ENCODE assay signal across 8 cellular contexts in genomic region chr14:77123381-77124344, GRCh38. TPM values are rescaled to one million over a fixed set of nuclear protein-coding genes. Genes with fewer than 3 reads are reported as not detected.
DNase-seq lines count a peak whose midpoint lies in the region; ATAC-seq, FAIRE-seq and TF ChIP-seq lines count a peak whose summit lies in the region.

No MANE protein-coding gene starts in this region.

- BruUV-seq in A673 (replicated peaks; lab: Mats Ljungman, UMichigan): no TSS peak

- intact Hi-C loops in A673 (cut with micrococcal nuclease; ENCODE audit: unreplicated experiment) (no loop called here), kidney (cut with DNase I) (no loop called here)

- H3K9ac ChIP-seq in kidney (ENCODE audit: low read length in 2 of 2): no peak overlapping the region

- H3K36me3 ChIP-seq in A673 (ENCODE audit: insufficient read depth, low read length, poor library complexity, severe bottlenecking) (no peaks in the 10 kb centered on the region), WERI-Rb-1 (no peaks in the 10 kb centered on the region), kidney (ENCODE audit: control insufficient read depth in 1 of 2, insufficient read depth in 2 of 2, low read length in 2 of 2) (no peaks in the 10 kb centered on the region), suprapubic skin (peaks cover 12% of the 10 kb centered on the region)

- WGBS in suprapubic skin: 61% methylated on average over 9 of the region's 9 CpGs

- TF ChIP-seq CTCF in A673 (conservative IDR thresholded peaks at IDR 0.05; ENCODE audit: low read depth, low read length): no peak
- TF ChIP-seq CTCF in WERI-Rb-1 (IDR thresholded peaks at IDR 0.05; ENCODE audit: low read depth, low read length): no peak
- no peak for TF ChIP-seq CTCF in kidney (IDR thresholded peaks at IDR 0.05; ENCODE audit: borderline replicate concordance, extremely low read depth, insufficient read depth)
- no peak for TF ChIP-seq CTCF in suprapubic skin (IDR thresholded peaks at IDR 0.05)

- no peak for TF ChIP-seq EP300 in suprapubic skin (IDR thresholded peaks at IDR 0.05)

- H3K27ac ChIP-seq in A673 (ENCODE audit: low read depth, low read length, poor library complexity, severe bottlenecking): no peak overlapping the region
- H3K27ac ChIP-seq in WERI-Rb-1: peak overlapping the region; percentile 38
- peak overlapping the region in 1 of 2 donors; percentile 36 for H3K27ac ChIP-seq in kidney (ENCODE audit: low read depth in 2 of 2, low read length in 2 of 2)
- H3K27ac ChIP-seq in suprapubic skin: peak overlapping the region; percentile 75

- H3K9me3 ChIP-seq in A673 (ENCODE audit: low read depth, low read length, poor library complexity, severe bottlenecking) (no peaks in the 10 kb centered on the region), WERI-Rb-1 (ENCODE audit: severe bottlenecking) (no peaks in the 10 kb centered on the region), kidney (ENCODE audit: control insufficient read depth in 1 of 2, low read length in 2 of 2) (no peaks in the 10 kb centered on the region), suprapubic skin (no peaks in the 10 kb centered on the region)

- no peaks in the 10 kb centered on the region for H3K27me3 ChIP-seq in A673 (replicated peaks; ENCODE audit: insufficient read depth, low read depth, low read length, poor library complexity)
- no peaks in the 10 kb centered on the region for H3K27me3 ChIP-seq in WERI-Rb-1 (ENCODE audit: insufficient read depth, low read depth, severe bottlenecking)
- H3K27me3 ChIP-seq in suprapubic skin: peaks cover 10% of the 10 kb centered on the region

- POLR2A ChIA-PET in A673 (lab: Charles Lee; ENCODE audit: low non-redundant PET): no interaction called here

- CTCF ChIA-PET in A673 (lab: Charles Lee): interaction anchor here (0.6 to 2.3 kb wide), 10 partner anchors 10 to 257 kb away, joined by 3 to 8 read pairs (median 3); no protein-coding TSS in a partner anchor

- no peak for DNase-seq in A673 (ENCODE audit: low spot score)
- peak; percentile 90 for DNase-seq in HT-29 (ENCODE audit: low spot score)
- peak; percentile 53 for DNase-seq in WERI-Rb-1
- DNase-seq in kidney: peak; percentile 93
- peak; percentile 79 to 88 for DNase-seq in suprapubic skin (ENCODE audit: low spot score in 2 of 2)

- H3K4me1 ChIP-seq in A673 (ENCODE audit: insufficient read depth, low read length, poor library complexity, severe bottlenecking) (peaks cover 8% of the 10 kb centered on the region), kidney (ENCODE audit: control insufficient read depth in 1 of 2, insufficient read depth in 1 of 2, low read depth in 1 of 2, low read length in 2 of 2) (peaks cover 7 to 11% of the 10 kb centered on the region in 2 donors), suprapubic skin (peaks cover 50% of the 10 kb centered on the region)

- no peak for TF ChIP-seq POLR2A in suprapubic skin (IDR thresholded peaks at IDR 0.05)

- FAIRE-seq in kidney (lab: Jason Lieb, UNC): no peak

- peak overlapping the region; percentile 56 for H3K4me3 ChIP-seq in A673 (ENCODE audit: low read depth, low read length, poor library complexity, severe bottlenecking)
- H3K4me3 ChIP-seq in WERI-Rb-1 (ENCODE audit: low read depth, low read length): peak overlapping the region; percentile 81
- peak overlapping the region in 1 of 2 donors; percentile 60 for H3K4me3 ChIP-seq in kidney (ENCODE audit: low read length in 2 of 2)
- peak overlapping the region; percentile 48 for H3K4me3 ChIP-seq in suprapubic skin

- ATAC-seq in HG03571 (IDR thresholded peaks at IDR 0.05; ENCODE audit: unreplicated experiment) (no peak), GM18517 (IDR thresholded peaks at IDR 0.05; ENCODE audit: unreplicated experiment) (no peak), GM21528 (IDR thresholded peaks at IDR 0.05; ENCODE audit: low FRiP score, unreplicated experiment) (no peak)

RNA-seq across cellular contexts. Expression of gene ZDHHC22, which starts 17.9 kb away (rescaled TPM):
- total RNA-seq in A673 (2021) (0.09 and 0.60 TPM in 2 replicates), kidney (not detected), suprapubic skin (not detected)
- not detected in 2 replicates for total RNA-seq in HT-29 (2014; rRNA removed; shearing (Covaris generic))
- polyA plus RNA-seq in kidney (ENCODE audit: insufficient read depth, low read depth, low replicate concordance): not detected

RNA-seq across cellular contexts. Expression of gene CIPC, which starts 25.6 kb away (rescaled TPM):
- total RNA-seq in A673 (2021): 24.8 and 31.1 TPM in 2 replicates
- 9.1 and 11.9 TPM in 2 replicates for total RNA-seq in HT-29 (2014; rRNA removed; shearing (Covaris generic))
- 23.5 TPM for total RNA-seq in kidney
- polyA plus RNA-seq in kidney (ENCODE audit: insufficient read depth, low read depth, low replicate concordance): 12.8 TPM
- 10 to 100 TPM; 47.2 to 79.0 (median 53.9) TPM for total RNA-seq in suprapubic skin

RNA-seq across cellular contexts. Expression of gene TMEM63C, which starts 57.9 kb away (rescaled TPM):
- 0.13 and 0.22 TPM in 2 replicates for total RNA-seq in A673 (2021)
- 2.5 and 3.1 TPM in 2 replicates for total RNA-seq in HT-29 (2014; rRNA removed; shearing (Covaris generic))
- total RNA-seq in kidney: 1.9 TPM
- polyA plus RNA-seq in kidney (ENCODE audit: insufficient read depth, low read depth, low replicate concordance): 0.84 TPM
- 10 to 100 TPM; 12.3 to 32.8 (median 19.9) TPM for total RNA-seq in suprapubic skin
